In genomic region chr9:133119039-133119438, GRCh38 we compare ENCODE assay signal across 8 cellular contexts. TPM values are rescaled to one million over a fixed set of nuclear protein-coding genes. Genes with fewer than 3 reads are reported as not detected.
A peak's percentile ranks its signal among the peaks of the same experiment; 100 is the strongest.
DNase-seq lines count a peak whose midpoint lies in the region; ATAC-seq and TF ChIP-seq lines count a peak whose summit lies in the region.

No MANE protein-coding gene starts in this region.

- no peaks in the 10 kb centered on the region for H3K27me3 Mint-ChIP-seq in activated T-cell treated with anti-CD3 and anti-CD28 coated beads, Interleukin-2, amount 50 U/mL, for 4 hours (ENCODE audit: low read depth)

- no peak for TF ChIP-seq EP300 in transverse colon (IDR thresholded peaks at IDR 0.05; ENCODE audit: low read depth)

- in situ Hi-C loops in transverse colon (cut with MboI; ENCODE audit: low pct_ligation_motif_present in 1 of 4, low pct_unique_long_range_greater_than_20kb in 1 of 4, low sequenced_read_pairs in 3 of 4): no loop called here

- H3K4me3 ChIP-seq in duodenal mucosa (ENCODE audit: low read depth in 1 of 2, low read length in 2 of 2) (peak overlapping the region in 1 of 2 donors; percentile 83), transverse colon (peak overlapping the region in 1 of 4 donors; percentile 80)

- H3K36me3 ChIP-seq in duodenal mucosa (ENCODE audit: control insufficient read depth in 1 of 2, insufficient read depth in 2 of 2, low read length in 2 of 2): no peaks in the 10 kb centered on the region
- H3K36me3 ChIP-seq in transverse colon: no peaks in the 10 kb centered on the region

- no peaks in the 10 kb centered on the region for H3K9me3 Mint-ChIP-seq in activated T-cell treated with anti-CD3 and anti-CD28 coated beads, Interleukin-2, amount 50 U/mL, for 4 hours

- intact Hi-C loops in transverse colon (cut with DNase I; ENCODE audit: low total_unique reads): no loop called here

- H3K4me3 Mint-ChIP-seq in activated T-cell treated with anti-CD3 and anti-CD28 coated beads, Interleukin-2, amount 50 U/mL, for 4 hours: peak overlapping the region; percentile 59

- no peaks in the 10 kb centered on the region for H3K9me3 ChIP-seq in duodenal mucosa (ENCODE audit: control insufficient read depth in 1 of 2, low read length in 2 of 2)
- no peaks in the 10 kb centered on the region for H3K9me3 ChIP-seq in transverse colon

- peaks cover 2% of the 10 kb centered on the region for H3K36me3 Mint-ChIP-seq in activated T-cell treated with anti-CD3 and anti-CD28 coated beads, Interleukin-2, amount 50 U/mL, for 4 hours (ENCODE audit: insufficient read depth)

- TF ChIP-seq CTCF in transverse colon (IDR thresholded peaks at IDR 0.05): no peak

- H3K4me1 ChIP-seq in duodenal mucosa (ENCODE audit: control insufficient read depth in 1 of 2, insufficient read depth in 2 of 2, low read length in 2 of 2) (peaks cover 82 to 87% of the 10 kb centered on the region in 2 donors), transverse colon (peaks cover 34 to 87% (median 57%) of the 10 kb centered on the region in 4 donors)

- no peak for DNase-seq in activated T-cell treated with anti-CD3 and anti-CD28 coated beads, Interleukin-2, amount 50 U/mL, for 4 hours
- DNase-seq in activated T-cell treated with anti-CD3 and anti-CD28 coated beads for 4 hours (no peak), middle frontal gyrus (ENCODE audit: extremely low spot score, low spot score) (peak; percentile 56), transverse colon (no peak)
- no peak for DNase-seq in stimulated activated CD8-positive, alpha-beta memory T cell treated with anti-CD3 and anti-CD28 coated beads, Interleukin-4, amount 100 ng/mL, for 48 hours
- DNase-seq in stimulated activated naive CD4-positive, alpha-beta T cell (lab: John Stamatoyannopoulos, UW): no peak

- H3K27me3 ChIP-seq in duodenal mucosa (ENCODE audit: control insufficient read depth in 1 of 2, insufficient read depth in 2 of 2, low read length in 2 of 2): no peaks in the 10 kb centered on the region
- H3K27me3 ChIP-seq in transverse colon: no peaks in the 10 kb centered on the region

- no peak for TF ChIP-seq POLR2A in transverse colon (IDR thresholded peaks at IDR 0.05)

- peak overlapping the region; percentile 25 to 59 for H3K9ac ChIP-seq in duodenal mucosa (ENCODE audit: low read depth in 1 of 2, low read length in 2 of 2)

- peaks cover 73% of the 10 kb centered on the region for H3K4me1 Mint-ChIP-seq in activated T-cell treated with anti-CD3 and anti-CD28 coated beads, Interleukin-2, amount 50 U/mL, for 4 hours (ENCODE audit: low read depth)

- peak overlapping the region; percentile 52 for H3K27ac ChIP-seq in duodenal mucosa (ENCODE audit: low read depth, low read length)
- H3K27ac ChIP-seq in transverse colon: peak overlapping the region; percentile 89 to 94 (median 93)

- no peak for ATAC-seq in activated T-cell treated with anti-CD3 and anti-CD28 coated beads, Interleukin-2, amount 50 U/mL, for 4 hours
- ATAC-seq in GM19452 (IDR thresholded peaks at IDR 0.05; ENCODE audit: unreplicated experiment): no peak

- 79 to 92% methylated on average over 2 to 10 of the region's 10 CpGs for WGBS in transverse colon (ENCODE audit: low coverage in 1 of 2), 2 donors

RNA-seq across cellular contexts. Expression of gene RALGDS, which starts 2.0 kb away (rescaled TPM):
- total RNA-seq in activated T-cell treated with anti-CD3 and anti-CD28 coated beads, Interleukin-2, amount 50 U/mL, for 4 hours: 10 to 100 TPM; 43.2 to 46.7 (median 45.2) TPM
- total RNA-seq in transverse colon: 100 to 1,000 TPM in 1 of 4 donors, 10 to 100 TPM in 3; 50.5 to 233 (median 58.2) TPM

RNA-seq across cellular contexts. Expression of gene GBGT1, which starts 44.7 kb away (rescaled TPM):
- 1 to 10 TPM; 3.0 to 3.3 (median 3.2) TPM for total RNA-seq in activated T-cell treated with anti-CD3 and anti-CD28 coated beads, Interleukin-2, amount 50 U/mL, for 4 hours
- total RNA-seq in transverse colon: 10 to 100 TPM in 3 of 4 donors, 1 to 10 TPM in 1; 4.1 to 15.7 (median 11.8) TPM

RNA-seq across cellular contexts. Expression of gene CEL, which starts 57.3 kb away (rescaled TPM):
- 1 to 10 TPM; 3.1 to 4.7 (median 3.9) TPM for total RNA-seq in activated T-cell treated with anti-CD3 and anti-CD28 coated beads, Interleukin-2, amount 50 U/mL, for 4 hours
- total RNA-seq in transverse colon: 1 to 10 TPM in 1 of 4 donors, under 1 TPM in 2, not detected in 1; 0.27 to 8.6 (median 0.48) TPM
